ENCODE assay signal across 1 cellular context in the genomic region with DNA sequence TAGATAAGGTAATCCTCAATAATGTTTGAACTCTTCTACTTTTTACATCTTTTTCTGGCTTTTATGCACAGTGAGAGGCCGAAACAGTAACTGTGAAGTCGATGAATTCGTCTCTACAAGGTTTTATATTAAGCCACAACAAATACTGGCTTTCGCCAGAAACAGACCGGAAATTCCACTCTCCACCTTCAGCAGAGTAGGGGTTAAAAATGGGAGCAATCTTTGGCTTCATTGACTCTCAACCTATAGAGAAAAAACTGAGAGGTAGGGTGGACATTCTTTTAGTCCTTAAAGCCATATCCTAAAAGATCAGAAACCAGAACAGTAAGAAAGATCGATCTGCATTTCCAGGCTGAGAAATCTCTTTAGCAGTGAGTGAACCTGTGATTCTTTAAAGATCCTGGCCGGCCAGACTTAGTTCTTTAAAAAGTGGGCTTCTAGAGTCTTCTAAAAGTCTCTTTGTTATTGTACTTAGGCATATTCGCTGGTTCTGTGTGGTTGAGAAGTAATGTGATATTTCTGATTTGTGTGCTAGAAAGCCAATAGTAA.
TF ChIP-seq lines count a peak whose summit lies in the region.

No MANE protein-coding gene starts in this region.

TF ChIP-seq in K562, 482 proteins besides CTCF, POLR2A, EP300 and RAD21:
- TF ChIP-seq, protein P1, sequence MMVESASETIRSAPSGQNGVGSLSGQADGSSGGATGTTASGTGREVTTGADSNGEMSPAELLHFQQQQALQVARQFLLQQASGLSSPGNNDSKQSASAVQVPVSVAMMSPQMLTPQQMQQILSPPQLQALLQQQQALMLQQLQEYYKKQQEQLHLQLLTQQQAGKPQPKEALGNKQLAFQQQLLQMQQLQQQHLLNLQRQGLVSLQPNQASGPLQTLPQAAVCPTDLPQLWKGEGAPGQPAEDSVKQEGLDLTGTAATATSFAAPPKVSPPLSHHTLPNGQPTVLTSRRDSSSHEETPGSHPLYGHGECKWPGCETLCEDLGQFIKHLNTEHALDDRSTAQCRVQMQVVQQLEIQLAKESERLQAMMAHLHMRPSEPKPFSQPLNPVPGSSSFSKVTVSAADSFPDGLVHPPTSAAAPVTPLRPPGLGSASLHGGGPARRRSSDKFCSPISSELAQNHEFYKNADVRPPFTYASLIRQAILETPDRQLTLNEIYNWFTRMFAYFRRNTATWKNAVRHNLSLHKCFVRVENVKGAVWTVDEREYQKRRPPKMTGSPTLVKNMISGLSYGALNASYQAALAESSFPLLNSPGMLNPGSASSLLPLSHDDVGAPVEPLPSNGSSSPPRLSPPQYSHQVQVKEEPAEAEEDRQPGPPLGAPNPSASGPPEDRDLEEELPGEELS (CRISPR knock-in tag; IDR thresholded peaks at IDR 0.05; ENCODE audit: borderline replicate concordance) = no peak
- TF ChIP-seq CBX8 (IDR thresholded peaks at IDR 0.05; ENCODE audit: borderline replicate concordance, extremely low read depth, low read depth, low read length, poor library complexity, severe bottlenecking) = no peak
- TF ChIP-seq GABPA (tag; conservative IDR thresholded peaks at IDR 0.05; ENCODE audit: low read depth) = 0 out of 2 replicates have a peak, but pooled peaks have one; percentile 16
- TF ChIP-seq, protein P2, sequence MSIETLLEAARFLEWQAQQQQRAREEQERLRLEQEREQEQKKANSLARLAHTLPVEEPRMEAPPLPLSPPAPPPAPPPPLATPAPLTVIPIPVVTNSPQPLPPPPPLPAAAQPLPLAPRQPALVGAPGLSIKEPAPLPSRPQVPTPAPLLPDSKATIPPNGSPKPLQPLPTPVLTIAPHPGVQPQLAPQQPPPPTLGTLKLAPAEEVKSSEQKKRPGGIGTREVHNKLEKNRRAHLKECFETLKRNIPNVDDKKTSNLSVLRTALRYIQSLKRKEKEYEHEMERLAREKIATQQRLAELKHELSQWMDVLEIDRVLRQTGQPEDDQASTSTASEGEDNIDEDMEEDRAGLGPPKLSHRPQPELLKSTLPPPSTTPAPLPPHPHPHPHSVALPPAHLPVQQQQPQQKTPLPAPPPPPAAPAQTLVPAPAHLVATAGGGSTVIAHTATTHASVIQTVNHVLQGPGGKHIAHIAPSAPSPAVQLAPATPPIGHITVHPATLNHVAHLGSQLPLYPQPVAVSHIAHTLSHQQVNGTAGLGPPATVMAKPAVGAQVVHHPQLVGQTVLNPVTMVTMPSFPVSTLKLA (conservative IDR thresholded peaks at IDR 0.05) = peak in 1 of 2 experiments; percentile 17; a peak in 1 of 4 replicates
- TF ChIP-seq HDAC3 (IDR thresholded peaks at IDR 0.05; ENCODE audit: borderline replicate concordance, partially characterized antibody) = no peak
- peak; percentile 44; the same call in 1 of the 2 replicates for TF ChIP-seq ETV1 (tag; conservative IDR thresholded peaks at IDR 0.05; ENCODE audit: low read depth)
- no peak for TF ChIP-seq ZNF282 (CRISPR knock-in tag; IDR thresholded peaks at IDR 0.05)
- no peak for TF ChIP-seq ZNF583 (CRISPR knock-in tag; IDR thresholded peaks at IDR 0.05)
- TF ChIP-seq ZNF586 (CRISPR knock-in tag; conservative IDR thresholded peaks at IDR 0.05) = no peak
- TF ChIP-seq HDAC1 (IDR thresholded peaks at IDR 0.05) = no peak
- TF ChIP-seq ZFP1 (CRISPR knock-in tag; IDR thresholded peaks at IDR 0.05) = no peak
- TF ChIP-seq, protein P3, sequence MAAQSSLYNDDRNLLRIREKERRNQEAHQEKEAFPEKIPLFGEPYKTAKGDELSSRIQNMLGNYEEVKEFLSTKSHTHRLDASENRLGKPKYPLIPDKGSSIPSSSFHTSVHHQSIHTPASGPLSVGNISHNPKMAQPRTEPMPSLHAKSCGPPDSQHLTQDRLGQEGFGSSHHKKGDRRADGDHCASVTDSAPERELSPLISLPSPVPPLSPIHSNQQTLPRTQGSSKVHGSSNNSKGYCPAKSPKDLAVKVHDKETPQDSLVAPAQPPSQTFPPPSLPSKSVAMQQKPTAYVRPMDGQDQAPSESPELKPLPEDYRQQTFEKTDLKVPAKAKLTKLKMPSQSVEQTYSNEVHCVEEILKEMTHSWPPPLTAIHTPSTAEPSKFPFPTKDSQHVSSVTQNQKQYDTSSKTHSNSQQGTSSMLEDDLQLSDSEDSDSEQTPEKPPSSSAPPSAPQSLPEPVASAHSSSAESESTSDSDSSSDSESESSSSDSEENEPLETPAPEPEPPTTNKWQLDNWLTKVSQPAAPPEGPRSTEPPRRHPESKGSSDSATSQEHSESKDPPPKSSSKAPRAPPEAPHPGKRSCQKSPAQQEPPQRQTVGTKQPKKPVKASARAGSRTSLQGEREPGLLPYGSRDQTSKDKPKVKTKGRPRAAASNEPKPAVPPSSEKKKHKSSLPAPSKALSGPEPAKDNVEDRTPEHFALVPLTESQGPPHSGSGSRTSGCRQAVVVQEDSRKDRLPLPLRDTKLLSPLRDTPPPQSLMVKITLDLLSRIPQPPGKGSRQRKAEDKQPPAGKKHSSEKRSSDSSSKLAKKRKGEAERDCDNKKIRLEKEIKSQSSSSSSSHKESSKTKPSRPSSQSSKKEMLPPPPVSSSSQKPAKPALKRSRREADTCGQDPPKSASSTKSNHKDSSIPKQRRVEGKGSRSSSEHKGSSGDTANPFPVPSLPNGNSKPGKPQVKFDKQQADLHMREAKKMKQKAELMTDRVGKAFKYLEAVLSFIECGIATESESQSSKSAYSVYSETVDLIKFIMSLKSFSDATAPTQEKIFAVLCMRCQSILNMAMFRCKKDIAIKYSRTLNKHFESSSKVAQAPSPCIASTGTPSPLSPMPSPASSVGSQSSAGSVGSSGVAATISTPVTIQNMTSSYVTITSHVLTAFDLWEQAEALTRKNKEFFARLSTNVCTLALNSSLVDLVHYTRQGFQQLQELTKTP (IDR thresholded peaks at IDR 0.05; ENCODE audit: low read depth in 1 of 2, partially characterized antibody in 2 of 2) = peak in 1 of 2 experiments; percentile 26
- no peak for TF ChIP-seq PHB (CRISPR knock-in tag; IDR thresholded peaks at IDR 0.05)
- TF ChIP-seq, protein P4, sequence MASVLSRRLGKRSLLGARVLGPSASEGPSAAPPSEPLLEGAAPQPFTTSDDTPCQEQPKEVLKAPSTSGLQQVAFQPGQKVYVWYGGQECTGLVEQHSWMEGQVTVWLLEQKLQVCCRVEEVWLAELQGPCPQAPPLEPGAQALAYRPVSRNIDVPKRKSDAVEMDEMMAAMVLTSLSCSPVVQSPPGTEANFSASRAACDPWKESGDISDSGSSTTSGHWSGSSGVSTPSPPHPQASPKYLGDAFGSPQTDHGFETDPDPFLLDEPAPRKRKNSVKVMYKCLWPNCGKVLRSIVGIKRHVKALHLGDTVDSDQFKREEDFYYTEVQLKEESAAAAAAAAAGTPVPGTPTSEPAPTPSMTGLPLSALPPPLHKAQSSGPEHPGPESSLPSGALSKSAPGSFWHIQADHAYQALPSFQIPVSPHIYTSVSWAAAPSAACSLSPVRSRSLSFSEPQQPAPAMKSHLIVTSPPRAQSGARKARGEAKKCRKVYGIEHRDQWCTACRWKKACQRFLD (CRISPR knock-in tag; IDR thresholded peaks at IDR 0.05) = no peak
- no peak for TF ChIP-seq FIP1L1 (IDR thresholded peaks at IDR 0.05; ENCODE audit: low read depth, low read length, poor library complexity, severe bottlenecking)
- TF ChIP-seq NFE2L1 (tag; IDR thresholded peaks at IDR 0.05; ENCODE audit: borderline replicate concordance, low read depth) = no peak
